Comparison of ENCODE assay signal across 9 cellular contexts in genomic region chr3:22700876-22701275, GRCh38.
"Had no signal": no experiment of that assay in that cellular context is flagged by ENCODE, and none has a peak within 500 bp of the region (broad histone marks: within the 10 kb centered on the region; RNA-seq: fewer than 3 reads in every experiment).

No MANE protein-coding gene starts in this region.

- FAIRE-seq: H1, H54, HepG2 had no signal

- H3K27ac Mint-ChIP-seq: GM23338, H9, IgD-negative memory B cell had no signal

- H3K27me3 Mint-ChIP-seq: IgD-negative memory B cell had no signal

- ATAC-seq: GM23338, HepG2 had no signal

- H3K9me3 Mint-ChIP-seq: GM23338, H9 had no signal

- H3K4me3 ChIP-seq: GM23338 had no signal

- DNase-seq: H9, HCEC 1CT, KBM-7 had no signal

- H3K27ac ChIP-seq: HL-60 had no signal

- H3K4me3 Mint-ChIP-seq: GM23338, H9, IgD-negative memory B cell had no signal

- H3K4me1 Mint-ChIP-seq: GM23338 had no signal

- H3K36me3 Mint-ChIP-seq: IgD-negative memory B cell had no signal
